Comparison of ENCODE assay signal across 32 cellular contexts in genomic region chr14:33331176-33331949, GRCh38.
"Had no signal": no experiment of that assay in that cellular context is flagged by ENCODE, and none has a peak within 500 bp of the region (broad histone marks: within the 10 kb centered on the region; RNA-seq: fewer than 3 reads in every experiment).

No MANE protein-coding gene starts in this region.

- H3K9ac ChIP-seq: parathyroid adenoma had no signal

- DNase-seq: naive B cell; naive thymus-derived CD8-positive, alpha-beta T cell; nephron progenitor cell; occipital lobe; ovary; posterior cingulate gyrus; psoas muscle; right cardiac atrium; spleen; stimulated activated CD4-positive, alpha-beta T cell treated with anti-CD3 and anti-CD28 coated beads, Interleukin-12 subunit alpha, Interleukin-12 subunit beta, amount 100 ng/mL, for 4 hours; stimulated activated CD4-positive, alpha-beta T cell treated with anti-CD3 and anti-CD28 coated beads, Interleukin-1b, Interleukin-23, amount 100 ng/mL, for 48 hours; stimulated activated CD4-positive, alpha-beta T cell treated with anti-CD3 and anti-CD28 coated beads, Interleukin-4, amount 100 ng/mL, for 1 hour; stimulated activated CD4-positive, alpha-beta T cell treated with anti-CD3 and anti-CD28 coated beads, Interleukin-4, amount 100 ng/mL, for 4 hours; stimulated activated naive B cell treated with anti-CD40 and anti-IgM and Interleukin-4, amounts not matched to agents 10 μg/mL and 1 μg/mL and 100 μg/mL, for 72 hours; stimulated activated naive CD4-positive, alpha-beta T cell treated with Interleukin-2 at 50 U/mL for 16 hours; stomach; testis; tibial artery; transverse colon; upper lobe of right lung; uterus had no signal

- H3K27ac Mint-ChIP-seq: naive B cell; naive thymus-derived CD8-positive, alpha-beta T cell; natural killer cell treated with Interleukin-12 subunit alpha and Interleukin-12 subunit beta and Interleukin-15 and Interleukin-18, amount 100 ng/mL, for 72 hours; nephron progenitor cell; progenitor cell of endocrine pancreas; stimulated activated effector memory CD8-positive, alpha-beta T cell treated with anti-CD3 and anti-CD28 coated beads, Interleukin-12 subunit alpha, Interleukin-12 subunit beta, amount 100 ng/mL, for 72 hours; stimulated activated naive B cell treated with anti-CD40 and anti-IgM and Interleukin-4, amounts not matched to agents 10 μg/mL and 1 μg/mL and 100 μg/mL, for 72 hours; stimulated activated naive CD8-positive, alpha-beta T cell treated with anti-CD3 and anti-CD28 coated beads, Interleukin-15, Interleukin-2, amounts not matched to agents 100 ng/mL and 50 ng/mL, for 24 hours; type B pancreatic cell had no signal

- H3K27me3 Mint-ChIP-seq: naive B cell; natural killer cell treated with Interleukin-12 subunit alpha and Interleukin-12 subunit beta and Interleukin-15 and Interleukin-18, amount 100 ng/mL, for 72 hours; stimulated activated naive B cell treated with anti-CD40 and anti-IgM and Interleukin-4, amounts not matched to agents 10 μg/mL and 1 μg/mL and 100 μg/mL, for 72 hours; stimulated activated naive CD8-positive, alpha-beta T cell treated with anti-CD3 and anti-CD28 coated beads, Interleukin-15, Interleukin-2, amounts not matched to agents 100 ng/mL and 50 ng/mL, for 24 hours; type B pancreatic cell had no signal

- H3K36me3 Mint-ChIP-seq: naive B cell; naive thymus-derived CD8-positive, alpha-beta T cell; natural killer cell treated with Interleukin-12 subunit alpha and Interleukin-12 subunit beta and Interleukin-15 and Interleukin-18, amount 100 ng/mL, for 72 hours; stimulated activated effector memory CD8-positive, alpha-beta T cell treated with anti-CD3 and anti-CD28 coated beads, Interleukin-12 subunit alpha, Interleukin-12 subunit beta, amount 100 ng/mL, for 72 hours; stimulated activated naive B cell treated with anti-CD40 and anti-IgM and Interleukin-4, amounts not matched to agents 10 μg/mL and 1 μg/mL and 100 μg/mL, for 72 hours had no signal

- H3K4me2 ChIP-seq: smooth muscle cell had no signal

- H3K4me1 ChIP-seq: parathyroid adenoma, psoas muscle, spleen, stomach, suprapubic skin, testis, transverse colon, upper lobe of right lung, uterus had no signal

- H3K9me3 Mint-ChIP-seq: neural crest cell, type B pancreatic cell had no signal

- H3K4me3 Mint-ChIP-seq: naive B cell; naive thymus-derived CD8-positive, alpha-beta T cell; natural killer cell treated with Interleukin-12 subunit alpha and Interleukin-12 subunit beta and Interleukin-15 and Interleukin-18, amount 100 ng/mL, for 72 hours; nephron progenitor cell; neural crest cell; stimulated activated effector memory CD8-positive, alpha-beta T cell treated with anti-CD3 and anti-CD28 coated beads, Interleukin-12 subunit alpha, Interleukin-12 subunit beta, amount 100 ng/mL, for 72 hours; stimulated activated naive B cell treated with anti-CD40 and anti-IgM and Interleukin-4, amounts not matched to agents 10 μg/mL and 1 μg/mL and 100 μg/mL, for 72 hours; stimulated activated naive CD8-positive, alpha-beta T cell treated with anti-CD3 and anti-CD28 coated beads, Interleukin-15, Interleukin-2, amounts not matched to agents 100 ng/mL and 50 ng/mL, for 24 hours; type B pancreatic cell had no signal

- H3K4me1 Mint-ChIP-seq: naive B cell; stimulated activated effector memory CD8-positive, alpha-beta T cell treated with anti-CD3 and anti-CD28 coated beads, Interleukin-12 subunit alpha, Interleukin-12 subunit beta, amount 100 ng/mL, for 72 hours; stimulated activated naive B cell treated with anti-CD40 and anti-IgM and Interleukin-4, amounts not matched to agents 10 μg/mL and 1 μg/mL and 100 μg/mL, for 72 hours had no signal

- H3K36me3 ChIP-seq: ovary, spleen, stomach, suprapubic skin, tibial artery, transverse colon, upper lobe of right lung, uterus had no signal

- H3K27ac ChIP-seq: ovary, parathyroid adenoma, psoas muscle, skin epidermis, spleen, stomach, suprapubic skin, testis, tibial artery, transverse colon, upper lobe of right lung, uterus had no signal

- H3K9me3 ChIP-seq: ovary, testis, transverse colon, uterus had no signal

- H3K27me3 ChIP-seq: ovary, spleen, stomach, suprapubic skin, testis, tibial artery, transverse colon, upper lobe of right lung, uterus had no signal

- ATAC-seq: naive thymus-derived CD8-positive, alpha-beta T cell; natural killer cell treated with Interleukin-12 subunit alpha and Interleukin-12 subunit beta and Interleukin-15 and Interleukin-18, amount 100 ng/mL, for 72 hours; psoas muscle; right cardiac atrium; sciatic nerve; stimulated activated effector memory CD8-positive, alpha-beta T cell treated with anti-CD3 and anti-CD28 coated beads, Interleukin-12 subunit alpha, Interleukin-12 subunit beta, amount 100 ng/mL, for 72 hours; stimulated activated naive B cell treated with anti-CD40 and anti-IgM and Interleukin-4, amounts not matched to agents 10 μg/mL and 1 μg/mL and 100 μg/mL, for 72 hours; upper lobe of right lung had no signal

- H3K79me2 ChIP-seq: parathyroid adenoma had no signal

- H2AFZ ChIP-seq: parathyroid adenoma had no signal

- H3K4me3 ChIP-seq: ovary, psoas muscle, skin epidermis, smooth muscle cell, spleen, stomach, suprapubic skin, testis, tibial artery, transverse colon, upper lobe of right lung, uterus had no signal
